In genomic region chr21:46079357-46080170, GRCh38 we compare ENCODE assay signal across 1 cellular context.
TF ChIP-seq lines count a peak whose summit lies in the region.

No MANE protein-coding gene starts in this region.

TF ChIP-seq in HEK293, 187 proteins besides CTCF, POLR2A, EP300 and RAD21 (continued from another document):
- TF ChIP-seq KLF7 (tag by site-specific recombination; IDR thresholded peaks at IDR 0.05; ENCODE audit: borderline replicate concordance) (no peak), ZBTB44 (tag by site-specific recombination; IDR thresholded peaks at IDR 0.05) (no peak), ZNF48 (tag by site-specific recombination; IDR thresholded peaks at IDR 0.05) (peak; percentile 94; the same call in 1 of the 2 replicates), ZBTB7A (tag by site-specific recombination; IDR thresholded peaks at IDR 0.05; ENCODE audit: low read depth) (0 out of 2 replicates have a peak, but pooled peaks have one; percentile 27), ZNF341 (tag by site-specific recombination; IDR thresholded peaks at IDR 0.05; ENCODE audit: low read depth) (no peak), ZNF146 (tag by site-specific recombination; IDR thresholded peaks at IDR 0.05) (no peak), ZFP37 (tag by site-specific recombination; IDR thresholded peaks at IDR 0.05) (no peak), ZNF280D (tag by site-specific recombination; IDR thresholded peaks at IDR 0.05) (no peak), EGR2 (tag by site-specific recombination; IDR thresholded peaks at IDR 0.05; ENCODE audit: low read depth) (no peak), ZIC2 (tag by site-specific recombination; IDR thresholded peaks at IDR 0.05) (no peak), ZNF704 (tag by site-specific recombination; IDR thresholded peaks at IDR 0.05) (no peak), HOXD13 (CRISPR knock-in tag; IDR thresholded peaks at IDR 0.05; ENCODE audit: borderline replicate concordance) (no peak), ZNF391 (tag by site-specific recombination; IDR thresholded peaks at IDR 0.05; ENCODE audit: borderline replicate concordance, low read depth) (no peak), ZNF416 (tag by site-specific recombination; IDR thresholded peaks at IDR 0.05) (no peak), ZNF133 (tag by site-specific recombination; IDR thresholded peaks at IDR 0.05) (no peak), ZNF548 (tag by site-specific recombination; IDR thresholded peaks at IDR 0.05) (no peak), ZNF670 (tag by site-specific recombination; IDR thresholded peaks at IDR 0.05; ENCODE audit: low read depth) (no peak)
TF ChIP-seq in HEK293: peak in this region for 5.
